Comparison of ENCODE assay signal across 1 cellular context in genomic region chr18:80239830-80240229, GRCh38.
TF ChIP-seq lines count a peak whose summit lies in the region.

No MANE protein-coding gene starts in this region.

TF ChIP-seq in GM12878, 131 proteins besides CTCF, POLR2A, EP300 and RAD21 (continued from another document):
- no peak for TF ChIP-seq ZBTB33 (IDR thresholded peaks at IDR 0.05)
